1 cellular context compared by ENCODE assay signal in genomic region chr6:7910654-7911344, GRCh38.
TF ChIP-seq lines count a peak whose summit lies in the region.

Gene TXNDC5 (minus strand): TSS chr6:7910788. CDS start chr6:7910776, 12 bp downstream.

TF ChIP-seq in K562, 482 proteins besides CTCF, POLR2A, EP300 and RAD21 (continued from another document and continues in another):
- TF ChIP-seq MGA (IDR thresholded peaks at IDR 0.05) (peak; percentile 73; the same call in 1 of the 2 replicates), NCOA4 (IDR thresholded peaks at IDR 0.05; ENCODE audit: partially characterized antibody) (no peak), DNMT1 (IDR thresholded peaks at IDR 0.05) (no peak), CXXC5 (CRISPR knock-in tag; IDR thresholded peaks at IDR 0.05) (peak; percentile 52; the same call in 1 of the 2 replicates), KAT7 (CRISPR knock-in tag; IDR thresholded peaks at IDR 0.05; ENCODE audit: borderline replicate concordance) (peak; percentile 49; the same call in 1 of the 2 replicates), ZBTB17 (CRISPR knock-in tag; IDR thresholded peaks at IDR 0.05) (0 out of 2 replicates have a peak, but pooled peaks have one; percentile 16), NCOR1 (IDR thresholded peaks at IDR 0.05) (no peak), ATF3 (IDR thresholded peaks at IDR 0.05) (peak; percentile 16; the same call in 1 of the 2 replicates), ATF3 (CRISPR knock-in tag; conservative IDR thresholded peaks at IDR 0.05) (no peak), L3MBTL2 (IDR thresholded peaks at IDR 0.05) (peak; percentile 91), CREB5 (CRISPR knock-in tag; IDR thresholded peaks at IDR 0.05) (no peak), SMC3 (conservative IDR thresholded peaks at IDR 0.05; ENCODE audit: insufficient read depth, low read depth, low read length) (no peak), TOE1 (IDR thresholded peaks at IDR 0.05; ENCODE audit: borderline replicate concordance) (no peak), TOE1 (CRISPR knock-in tag; IDR thresholded peaks at IDR 0.05; ENCODE audit: borderline replicate concordance, low read depth) (no peak), STAG1 (CRISPR knock-in tag; IDR thresholded peaks at IDR 0.05; ENCODE audit: borderline replicate concordance) (no peak), KDM5B (IDR thresholded peaks at IDR 0.05; ENCODE audit: insufficient replicate concordance, low read depth, low read length) (peak; percentile 52), ZNF77 (CRISPR knock-in tag; IDR thresholded peaks at IDR 0.05) (no peak), ELF2 (CRISPR knock-in tag; IDR thresholded peaks at IDR 0.05) (no peak), HDAC1 (IDR thresholded peaks at IDR 0.05) (peak in 1 of 2 experiments; percentile 62; a peak in 2 of 4 replicates), ZNF140 (CRISPR knock-in tag; IDR thresholded peaks at IDR 0.05) (no peak), ZNF318 (IDR thresholded peaks at IDR 0.05; ENCODE audit: borderline replicate concordance in 1 of 2, low read depth in 1 of 2) (no peak), PCBP1 (IDR thresholded peaks at IDR 0.05; ENCODE audit: low read depth, low read length, poor library complexity, severe bottlenecking) (no peak), PYGO2 (tag; IDR thresholded peaks at IDR 0.05) (no peak), FOXJ3 (CRISPR knock-in tag; IDR thresholded peaks at IDR 0.05) (no peak), POLR2H (tag; IDR thresholded peaks at IDR 0.05; ENCODE audit: low read depth) (no peak), DPF2 (IDR thresholded peaks at IDR 0.05) (peak; percentile 30; the same call in 1 of the 2 replicates)
- TF ChIP-seq, protein P1, sequence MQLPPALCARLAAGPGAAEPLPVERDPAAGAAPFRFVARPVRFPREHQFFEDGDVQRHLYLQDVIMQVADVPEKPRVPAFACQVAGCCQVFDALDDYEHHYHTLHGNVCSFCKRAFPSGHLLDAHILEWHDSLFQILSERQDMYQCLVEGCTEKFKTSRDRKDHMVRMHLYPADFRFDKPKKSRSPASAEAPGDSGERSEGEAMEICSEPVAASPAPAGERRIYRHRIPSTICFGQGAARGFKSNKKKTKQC (CRISPR knock-in tag; IDR thresholded peaks at IDR 0.05) = no peak
- TF ChIP-seq, protein P2, sequence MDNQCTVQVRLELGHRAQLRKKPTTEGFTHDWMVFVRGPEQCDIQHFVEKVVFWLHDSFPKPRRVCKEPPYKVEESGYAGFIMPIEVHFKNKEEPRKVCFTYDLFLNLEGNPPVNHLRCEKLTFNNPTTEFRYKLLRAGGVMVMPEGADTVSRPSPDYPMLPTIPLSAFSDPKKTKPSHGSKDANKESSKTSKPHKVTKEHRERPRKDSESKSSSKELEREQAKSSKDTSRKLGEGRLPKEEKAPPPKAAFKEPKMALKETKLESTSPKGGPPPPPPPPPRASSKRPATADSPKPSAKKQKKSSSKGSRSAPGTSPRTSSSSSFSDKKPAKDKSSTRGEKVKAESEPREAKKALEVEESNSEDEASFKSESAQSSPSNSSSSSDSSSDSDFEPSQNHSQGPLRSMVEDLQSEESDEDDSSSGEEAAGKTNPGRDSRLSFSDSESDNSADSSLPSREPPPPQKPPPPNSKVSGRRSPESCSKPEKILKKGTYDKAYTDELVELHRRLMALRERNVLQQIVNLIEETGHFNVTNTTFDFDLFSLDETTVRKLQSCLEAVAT (IDR thresholded peaks at IDR 0.05) = no peak
